Comparison of ENCODE assay signal across 1 cellular context in genomic region chr10:3949741-3950140, GRCh38.
TF ChIP-seq lines count a peak whose summit lies in the region.

No MANE protein-coding gene starts in this region.

TF ChIP-seq in K562, 482 proteins besides CTCF, POLR2A, EP300 and RAD21 (continued from another document):
- no peak for TF ChIP-seq ZNF407 (IDR thresholded peaks at IDR 0.05; ENCODE audit: low read depth)
- no peak for TF ChIP-seq THAP7 (CRISPR knock-in tag; IDR thresholded peaks at IDR 0.05)
- no peak for TF ChIP-seq PHF20 (IDR thresholded peaks at IDR 0.05; ENCODE audit: partially characterized antibody)
- no peak for TF ChIP-seq MYC (IDR thresholded peaks at IDR 0.05; ENCODE audit: low read depth, low read length)
- TF ChIP-seq MYC (CRISPR knock-in tag; IDR thresholded peaks at IDR 0.05; ENCODE audit: borderline replicate concordance, low read depth): no peak
- TF ChIP-seq ARHGAP35 (IDR thresholded peaks at IDR 0.05; ENCODE audit: partially characterized antibody): no peak
- TF ChIP-seq ZEB2 (IDR thresholded peaks at IDR 0.05): no peak
- no peak for TF ChIP-seq ZKSCAN3 (CRISPR knock-in tag; IDR thresholded peaks at IDR 0.05)
- no peak for TF ChIP-seq PHF8 (IDR thresholded peaks at IDR 0.05; ENCODE audit: borderline replicate concordance, low read length)
- TF ChIP-seq USF2 (CRISPR knock-in tag; IDR thresholded peaks at IDR 0.05): no peak
- no peak for TF ChIP-seq SIX5 (IDR thresholded peaks at IDR 0.05; ENCODE audit: borderline replicate concordance in 1 of 2, insufficient read depth in 1 of 2, low read depth in 1 of 2, low read length in 2 of 2)
- TF ChIP-seq ZNF184 (CRISPR knock-in tag; IDR thresholded peaks at IDR 0.05): no peak
- TF ChIP-seq ZNF277 (CRISPR knock-in tag; IDR thresholded peaks at IDR 0.05; ENCODE audit: borderline replicate concordance): no peak
- TF ChIP-seq ZBTB1 (CRISPR knock-in tag; IDR thresholded peaks at IDR 0.05; ENCODE audit: borderline replicate concordance, low read depth): no peak
- no peak for TF ChIP-seq RBBP5 (IDR thresholded peaks at IDR 0.05; ENCODE audit: borderline replicate concordance, insufficient read depth, low read length, poor library complexity, severe bottlenecking)
- no peak for TF ChIP-seq CREB1 (IDR thresholded peaks at IDR 0.05)
- TF ChIP-seq CREB1 (CRISPR knock-in tag; IDR thresholded peaks at IDR 0.05): no peak
